24 cellular contexts compared by ENCODE assay signal in genomic region chrX:47214435-47215077, GRCh38. TPM values are rescaled to one million over a fixed set of nuclear protein-coding genes. Genes with fewer than 3 reads are reported as not detected.
DNase-seq lines count a peak whose midpoint lies in the region; ATAC-seq, FAIRE-seq and TF ChIP-seq lines count a peak whose summit lies in the region.
"Had no signal": no experiment of that assay in that cellular context is flagged by ENCODE, and none has a peak within 500 bp of the region (broad histone marks: within the 10 kb centered on the region; RNA-seq: fewer than 3 reads in every experiment).

No MANE protein-coding gene starts in this region.

- H3K9me3 ChIP-seq in GM12878 (replicated peaks; ENCODE audit: control insufficient read depth, insufficient read depth, low read length): no peaks in the 10 kb centered on the region
- H3K9me3 ChIP-seq: sigmoid colon, uterus had no signal

- H3K4me3 ChIP-seq in GM12878: no peak overlapping the region
- H3K4me3 ChIP-seq: coronary artery, sigmoid colon, uterus had no signal

- ATAC-seq in GM12878: no peak
- ATAC-seq in natural killer cell treated with Interleukin-12 subunit alpha and Interleukin-12 subunit beta and Interleukin-15 and Interleukin-18, amount 100 ng/mL, for 72 hours: no peak
- ATAC-seq: stimulated activated memory B cell treated with anti-CD40 and anti-IgM and Interleukin-4, amounts not matched to agents 10 μg/mL and 1 μg/mL and 100 μg/mL, for 72 hours had no signal

- H3K4me3 Mint-ChIP-seq in natural killer cell treated with Interleukin-12 subunit alpha and Interleukin-12 subunit beta and Interleukin-15 and Interleukin-18, amount 100 ng/mL, for 72 hours: no peak overlapping the region
- H3K4me3 Mint-ChIP-seq: activated CD4-positive, alpha-beta T cell treated with anti-CD3 and anti-CD28 coated beads, Interleukin-2, amount 10 ng/mL, durations not matched to agents 7 days and 5 days; HFFc6; memory B cell; nephron; stimulated activated memory B cell treated with anti-CD40 and anti-IgM and Interleukin-4, amounts not matched to agents 10 μg/mL and 1 μg/mL and 100 μg/mL, for 72 hours had no signal

- SMC1A ChIA-PET in GM12878 (lab: Charles Lee; ENCODE audit: uncharacterized antibody, unreplicated experiment): no interaction called here

- TF ChIP-seq CTCF in C4-2B (conservative IDR thresholded peaks at IDR 0.05) (no peak), GM12878 (IDR thresholded peaks at IDR 0.05 in 2 of 3, conservative IDR thresholded peaks at IDR 0.05 in 1 of 3; ENCODE audit: control insufficient read depth in 2 of 3, extremely low read depth in 1 of 3, insufficient read depth in 1 of 3, low read depth in 3 of 3, low read length in 3 of 3) (no peak)

- peaks cover 13% of the 10 kb centered on the region for H3K79me2 ChIP-seq in GM12878 (ENCODE audit: control insufficient read depth, insufficient read depth, low read length)

- H3K27ac Mint-ChIP-seq in natural killer cell treated with Interleukin-12 subunit alpha and Interleukin-12 subunit beta and Interleukin-15 and Interleukin-18, amount 100 ng/mL, for 72 hours: no peak overlapping the region
- H3K27ac Mint-ChIP-seq: activated CD4-positive, alpha-beta T cell treated with anti-CD3 and anti-CD28 coated beads, Interleukin-2, amount 10 ng/mL, durations not matched to agents 7 days and 5 days; memory B cell; stimulated activated memory B cell treated with anti-CD40 and anti-IgM and Interleukin-4, amounts not matched to agents 10 μg/mL and 1 μg/mL and 100 μg/mL, for 72 hours had no signal

- DNase-seq in GM12878 (ENCODE audit: low read depth, low spot score) (no peak), NCI-H146 (lab: John Stamatoyannopoulos, UW) (no peak), GDM1 (lab: John Stamatoyannopoulos, UW) (no peak), islet precursor cell (no peak)
- peak; percentile 56 for DNase-seq in natural killer cell treated with Interleukin-12 subunit alpha and Interleukin-12 subunit beta and Interleukin-15 and Interleukin-18, amount 100 ng/mL, for 72 hours (ENCODE audit: low spot score)
- DNase-seq: activated CD4-positive, alpha-beta T cell treated with anti-CD3 and anti-CD28 coated beads, Interleukin-2, amount 10 ng/mL, durations not matched to agents 7 days and 5 days; activated gamma-delta T cell treated with Interleukin-2 at 50 U/mL for 16 hours; DMS79 treated with DMSO at 0.1 percent for 48 hours; HFFc6; kidney glomerular epithelial cell; NCI-H187; NCI-H226; NCI-H774; sigmoid colon; T-helper 1 cell; uterus had no signal

- peaks cover 6% of the 10 kb centered on the region for H4K20me1 ChIP-seq in GM12878 (ENCODE audit: control insufficient read depth, insufficient read depth)

- RAD21 ChIA-PET in GM12878 (lab: Charles Lee; ENCODE audit: unreplicated experiment): no interaction called here

- FAIRE-seq in GM12878 (lab: Jason Lieb, UNC): no peak
- FAIRE-seq: GM12892, GM19239 had no signal

- peaks cover 3% of the 10 kb centered on the region; the same call in 1 of the 2 replicates for H3K4me1 ChIP-seq in GM12878 (ENCODE audit: control insufficient read depth, insufficient read depth, low read length)

- H3K9me3 Mint-ChIP-seq in natural killer cell treated with Interleukin-12 subunit alpha and Interleukin-12 subunit beta and Interleukin-15 and Interleukin-18, amount 100 ng/mL, for 72 hours: no peaks in the 10 kb centered on the region
- H3K9me3 Mint-ChIP-seq: activated CD4-positive, alpha-beta T cell treated with anti-CD3 and anti-CD28 coated beads, Interleukin-2, amount 10 ng/mL, durations not matched to agents 7 days and 5 days; HFFc6; memory B cell; nephron; stimulated activated memory B cell treated with anti-CD40 and anti-IgM and Interleukin-4, amounts not matched to agents 10 μg/mL and 1 μg/mL and 100 μg/mL, for 72 hours had no signal

- 95% methylated on average over 20 of the region's 20 CpGs for WGBS in GM12878 (ENCODE audit: insufficient coverage, insufficient replicate concordance, low lambda C conversion rate, missing lambda C conversion rate)

- H3K27me3 Mint-ChIP-seq in natural killer cell treated with Interleukin-12 subunit alpha and Interleukin-12 subunit beta and Interleukin-15 and Interleukin-18, amount 100 ng/mL, for 72 hours: no peaks in the 10 kb centered on the region
- H3K27me3 Mint-ChIP-seq: activated CD4-positive, alpha-beta T cell treated with anti-CD3 and anti-CD28 coated beads, Interleukin-2, amount 10 ng/mL, durations not matched to agents 7 days and 5 days; memory B cell; stimulated activated memory B cell treated with anti-CD40 and anti-IgM and Interleukin-4, amounts not matched to agents 10 μg/mL and 1 μg/mL and 100 μg/mL, for 72 hours had no signal

- H3K36me3 Mint-ChIP-seq in natural killer cell treated with Interleukin-12 subunit alpha and Interleukin-12 subunit beta and Interleukin-15 and Interleukin-18, amount 100 ng/mL, for 72 hours: peaks cover 29% of the 10 kb centered on the region

- TF ChIP-seq RAD21 in GM12878 (IDR thresholded peaks at IDR 0.05; ENCODE audit: insufficient read depth, low read depth, low read length): no peak

- H3K27me3 ChIP-seq in GM12878 (replicated peaks in 1 of 2; ENCODE audit: control insufficient read depth in 2 of 2, insufficient read depth in 2 of 2, low read length in 1 of 2): no peaks in the 10 kb centered on the region
- H3K27me3 ChIP-seq: sigmoid colon, uterus had no signal

- no peak overlapping the region for H2AFZ ChIP-seq in GM12878 (ENCODE audit: control insufficient read depth, low read depth, low read length)

- POLR2A ChIA-PET in GM12878 (lab: Charles Lee): no interaction called here

- TF ChIP-seq POLR2A in GM18526 (IDR thresholded peaks at IDR 0.05; ENCODE audit: extremely low read depth, insufficient read length) (peak; percentile 4), GM12878 (IDR thresholded peaks at IDR 0.05; ENCODE audit: low read depth, low read length) (no peak)

- peak overlapping the region; percentile 100 for H3K27ac ChIP-seq in C4-2B
- no peak overlapping the region for H3K27ac ChIP-seq in GM12878 (ENCODE audit: control insufficient read depth, insufficient read depth)
- H3K27ac ChIP-seq: coronary artery, uterus had no signal

- no peak for TF ChIP-seq EP300 in GM12878 (IDR thresholded peaks at IDR 0.05; ENCODE audit: borderline replicate concordance in 1 of 2, control insufficient read depth in 1 of 2, low read depth in 2 of 2, low read length in 2 of 2)

- peaks cover 32% of the 10 kb centered on the region in 2 donors for H3K4me1 Mint-ChIP-seq in natural killer cell treated with Interleukin-12 subunit alpha and Interleukin-12 subunit beta and Interleukin-15 and Interleukin-18, amount 100 ng/mL, for 72 hours (ENCODE audit: low read depth in 2 of 2)

- intact Hi-C loops in GM12878 (cut with micrococcal nuclease; ENCODE audit: unreplicated experiment): no loop called here

- TSS peak; percentile 61 for BruUV-seq in GM12878 (replicated peaks; lab: Mats Ljungman, UMichigan)

- peaks cover 33 to 34% of the 10 kb centered on the region in 2 experiments for H3K36me3 ChIP-seq in GM12878 (ENCODE audit: control insufficient read depth in 2 of 2, insufficient read depth in 2 of 2, low read length in 1 of 2)
- H3K36me3 ChIP-seq: uterus had no signal

- CTCF ChIA-PET in GM12878 (lab: Yijun Ruan, JAX): no interaction called here

- in situ Hi-C loops in GM12878 (cut with MboI): loop anchor here (10.0 to 25.0 kb wide), 2 partner anchors 430 to 1723 kb away; no protein-coding TSS in a partner anchor

- H3K4me2 ChIP-seq in GM12878 (ENCODE audit: control insufficient read depth, insufficient read depth): no peak overlapping the region

- H3K9ac ChIP-seq in GM12878 (ENCODE audit: control insufficient read depth, insufficient read depth, low read length): no peak overlapping the region

RNA-seq across cellular contexts. Expression of gene CDK16, which starts 3.9 kb away (rescaled TPM):
- 48.3 and 52.2 TPM in 2 replicates for total RNA-seq in GM12878 (2013; cell fraction: nucleolus; rRNA removed)
- total RNA-seq in GM12878 (2014; rRNA removed) (45.6 and 45.7 TPM in 2 replicates), GM12878 (2014; rRNA removed; fragmentation: Illumina TruSeq; extraction: Trizol) (32.0 and 32.1 TPM in 2 replicates), GM12878 (2021) (63.5 and 64.5 TPM in 2 replicates)
- polyA plus RNA-seq in GM12878 (2011; ENCODE audit: low read depth): 42.8 TPM
- polyA plus RNA-seq in GM12878 (2011; rRNA removed) (36.5 and 75.1 TPM in 2 replicates), GM12878 (2014; fragmentation: Illumina TruSeq; extraction: Trizol) (41.4 and 50.7 TPM in 2 replicates), GM12878 (2014; fragmentation: Nextera tagmentation; extraction: Ambion mirVana) (1 to 10 TPM; 2.4 to 4.1 TPM), GM12878 (2014; rRNA removed) (57.1 and 64.1 TPM in 2 replicates), GM12878 (2016; fragmentation: Nextera tagmentation; extraction: Ambion mirVana) (10 to 100 TPM; 43.7 to 52.7 TPM)
- 92.7 and 112 TPM in 2 replicates for polyA plus RNA-seq in GM12878 (2011; cell fraction: cytosol; rRNA removed)
- polyA plus RNA-seq in GM12878 (2011; cell fraction: nucleus; rRNA removed): 278 and 292 TPM in 2 replicates
- 54.4 and 59.2 TPM in 2 replicates for polyA plus RNA-seq in GM12878 (2012)
- 83.6 and 118 TPM in 2 replicates for polyA minus RNA-seq in GM12878 (2011; rRNA and poly(A)+ RNA removed)
- polyA minus RNA-seq in GM12878 (2011; cell fraction: cytosol; rRNA and poly(A)+ RNA removed): 46.0 and 50.3 TPM in 2 replicates
- polyA minus RNA-seq in GM12878 (2011; cell fraction: nucleus; rRNA and poly(A)+ RNA removed): 40.9 and 54.2 TPM in 2 replicates
- 10 to 100 TPM; 62.2 to 63.7 TPM for total RNA-seq in natural killer cell treated with Interleukin-12 subunit alpha and Interleukin-12 subunit beta and Interleukin-15 and Interleukin-18, amount 100 ng/mL, for 72 hours

RNA-seq across cellular contexts. Expression of gene USP11, which starts 18.3 kb away (rescaled TPM):
- 57.1 and 66.4 TPM in 2 replicates for total RNA-seq in GM12878 (2013; cell fraction: nucleolus; rRNA removed)
- total RNA-seq in GM12878 (2014; rRNA removed) (15.8 and 20.0 TPM in 2 replicates), GM12878 (2014; rRNA removed; fragmentation: Illumina TruSeq; extraction: Trizol) (13.1 and 14.6 TPM in 2 replicates), GM12878 (2021) (37.5 and 42.3 TPM in 2 replicates)
- 22.8 TPM for polyA plus RNA-seq in GM12878 (2011; ENCODE audit: low read depth)
- polyA plus RNA-seq in GM12878 (2011; rRNA removed) (9.1 and 24.7 TPM in 2 replicates), GM12878 (2014; fragmentation: Illumina TruSeq; extraction: Trizol) (19.9 and 21.0 TPM in 2 replicates), GM12878 (2014; fragmentation: Nextera tagmentation; extraction: Ambion mirVana) (1 to 10 TPM; 3.3 to 5.9 TPM), GM12878 (2014; rRNA removed) (21.8 and 25.1 TPM in 2 replicates), GM12878 (2016; fragmentation: Nextera tagmentation; extraction: Ambion mirVana) (10 to 100 TPM; 42.5 to 44.0 TPM)
- 18.6 and 21.9 TPM in 2 replicates for polyA plus RNA-seq in GM12878 (2011; cell fraction: cytosol; rRNA removed)
- 79.1 and 80.0 TPM in 2 replicates for polyA plus RNA-seq in GM12878 (2011; cell fraction: nucleus; rRNA removed)
- polyA plus RNA-seq in GM12878 (2012): 43.0 and 52.9 TPM in 2 replicates
- 50.6 and 62.9 TPM in 2 replicates for polyA minus RNA-seq in GM12878 (2011; rRNA and poly(A)+ RNA removed)
- polyA minus RNA-seq in GM12878 (2011; cell fraction: cytosol; rRNA and poly(A)+ RNA removed): 19.5 and 23.9 TPM in 2 replicates
- 31.4 and 64.7 TPM in 2 replicates for polyA minus RNA-seq in GM12878 (2011; cell fraction: nucleus; rRNA and poly(A)+ RNA removed)
- 10 to 100 TPM; 45.7 to 49.2 TPM for total RNA-seq in natural killer cell treated with Interleukin-12 subunit alpha and Interleukin-12 subunit beta and Interleukin-15 and Interleukin-18, amount 100 ng/mL, for 72 hours

RNA-seq across cellular contexts. Expression of gene UBA1, which starts 20.9 kb away (rescaled TPM):
- total RNA-seq in GM12878 (2013; cell fraction: nucleolus; rRNA removed): 132 and 146 TPM in 2 replicates
- total RNA-seq in GM12878 (2014; rRNA removed) (228 and 255 TPM in 2 replicates), GM12878 (2014; rRNA removed; fragmentation: Illumina TruSeq; extraction: Trizol) (60.1 and 64.7 TPM in 2 replicates), GM12878 (2021) (296 and 314 TPM in 2 replicates)
- polyA plus RNA-seq in GM12878 (2011; ENCODE audit: low read depth): 130 TPM
- polyA plus RNA-seq in GM12878 (2011; rRNA removed) (96.5 and 271 TPM in 2 replicates), GM12878 (2014; fragmentation: Illumina TruSeq; extraction: Trizol) (121 and 180 TPM in 2 replicates), GM12878 (2014; fragmentation: Nextera tagmentation; extraction: Ambion mirVana) (10 to 100 TPM; 60.4 to 79.9 TPM), GM12878 (2014; rRNA removed) (225 and 247 TPM in 2 replicates), GM12878 (2016; fragmentation: Nextera tagmentation; extraction: Ambion mirVana) (100 to 1,000 TPM; 208 to 229 TPM)
- 291 and 337 TPM in 2 replicates for polyA plus RNA-seq in GM12878 (2011; cell fraction: cytosol; rRNA removed)
- 336 and 470 TPM in 2 replicates for polyA plus RNA-seq in GM12878 (2011; cell fraction: nucleus; rRNA removed)
- 161 and 179 TPM in 2 replicates for polyA plus RNA-seq in GM12878 (2012)
- polyA minus RNA-seq in GM12878 (2011; rRNA and poly(A)+ RNA removed): 354 and 380 TPM in 2 replicates
- 111 and 133 TPM in 2 replicates for polyA minus RNA-seq in GM12878 (2011; cell fraction: cytosol; rRNA and poly(A)+ RNA removed)
- polyA minus RNA-seq in GM12878 (2011; cell fraction: nucleus; rRNA and poly(A)+ RNA removed): 65.5 and 116 TPM in 2 replicates
- 100 to 1,000 TPM; 227 to 243 TPM for total RNA-seq in natural killer cell treated with Interleukin-12 subunit alpha and Interleukin-12 subunit beta and Interleukin-15 and Interleukin-18, amount 100 ng/mL, for 72 hours
